In the genomic region with DNA sequence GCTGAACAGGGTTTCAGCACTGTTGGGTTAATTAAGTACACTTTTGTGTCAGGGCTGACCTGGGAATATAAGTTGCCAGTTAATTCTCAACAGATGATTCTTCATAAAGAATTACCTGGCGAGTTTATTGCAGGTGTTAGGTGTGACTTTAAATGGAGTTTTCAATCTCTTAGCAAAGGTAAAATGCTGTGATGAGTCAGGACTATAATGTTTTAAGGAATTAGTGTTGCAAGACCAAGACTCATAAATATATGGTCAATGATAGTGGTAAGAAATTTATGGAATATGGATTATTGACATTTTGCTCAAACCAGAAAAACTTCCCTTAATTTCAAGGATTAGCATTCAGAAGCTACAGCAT, we compare ENCODE assay signal across 18 cellular contexts. TPM values are rescaled to one million over a fixed set of nuclear protein-coding genes. Genes with fewer than 3 reads are reported as not detected.
DNase-seq lines count a peak whose midpoint lies in the region; ATAC-seq and TF ChIP-seq lines count a peak whose summit lies in the region.
"Had no signal": no experiment of that assay in that cellular context is flagged by ENCODE, and none has a peak within 500 bp of the region (broad histone marks: within the 10 kb centered on the region; RNA-seq: fewer than 3 reads in every experiment).

No MANE protein-coding gene starts in this region.

- H3K36me3 ChIP-seq in breast epithelium (no peaks in the 10 kb centered on the region), transverse colon (peaks cover 0 to 27% (median 11%) of the 10 kb centered on the region in 4 donors), Caco-2 (ENCODE audit: control insufficient read depth, insufficient read depth, low read length) (peaks cover 8% of the 10 kb centered on the region)

- H3K27ac Mint-ChIP-seq in MCF 10A (ENCODE audit: low read depth, unreplicated experiment) (peak overlapping the region; percentile 74), Caco-2 (ENCODE audit: unreplicated experiment) (no peak overlapping the region)
- peak overlapping the region; percentile 3 for H3K27ac Mint-ChIP-seq in central memory CD8-positive, alpha-beta T cell (ENCODE audit: low read depth)

- H3K9me3 Mint-ChIP-seq in MCF 10A (ENCODE audit: unreplicated experiment) (no peaks in the 10 kb centered on the region), Caco-2 (ENCODE audit: unreplicated experiment) (no peaks in the 10 kb centered on the region)
- H3K9me3 Mint-ChIP-seq in central memory CD8-positive, alpha-beta T cell: no peaks in the 10 kb centered on the region
- H3K9me3 Mint-ChIP-seq: stimulated activated naive B cell treated with anti-CD40 and anti-IgM and Interleukin-4, amounts not matched to agents 10 μg/mL and 1 μg/mL and 100 μg/mL, for 72 hours had no signal

- H3K36me3 Mint-ChIP-seq in MCF 10A (ENCODE audit: insufficient read depth, unreplicated experiment) (peaks cover 94% of the 10 kb centered on the region), Caco-2 (ENCODE audit: insufficient read depth, unreplicated experiment) (peaks cover 88% of the 10 kb centered on the region)
- H3K36me3 Mint-ChIP-seq in central memory CD8-positive, alpha-beta T cell (ENCODE audit: insufficient read depth): peaks cover 53% of the 10 kb centered on the region

- CTCF ChIA-PET in MCF 10A (lab: Yijun Ruan, JAX) (interaction anchor here (0.6 to 18.0 kb wide), 9 partner anchors 10 to 903 kb away, joined by 3 to 616 read pairs (median 5); no protein-coding TSS in a partner anchor), RWPE1 (lab: Yijun Ruan, JAX) (interaction anchor here (0.9 to 2.3 kb wide), 6 partner anchors 8 to 125 kb away, joined by 3 to 8 read pairs (median 4); no protein-coding TSS in a partner anchor), Caco-2 (lab: Charles Lee) (interaction anchor here (1.8 to 3.8 kb wide), 3 partner anchors 8 to 96 kb away, joined by 7 to 24 read pairs (median 8); no protein-coding TSS in a partner anchor)

- no peak overlapping the region for H3K4me3 Mint-ChIP-seq in MCF 10A (ENCODE audit: unreplicated experiment)
- H3K4me3 Mint-ChIP-seq in central memory CD8-positive, alpha-beta T cell: no peak overlapping the region
- H3K4me3 Mint-ChIP-seq in Caco-2 (ENCODE audit: unreplicated experiment): no peak overlapping the region
- H3K4me3 Mint-ChIP-seq: stimulated activated naive B cell treated with anti-CD40 and anti-IgM and Interleukin-4, amounts not matched to agents 10 μg/mL and 1 μg/mL and 100 μg/mL, for 72 hours had no signal

- no peaks in the 10 kb centered on the region for H3K9me3 ChIP-seq in breast epithelium
- no peaks in the 10 kb centered on the region for H3K9me3 ChIP-seq in transverse colon
- H3K9me3 ChIP-seq in Caco-2: no peaks in the 10 kb centered on the region
- H3K9me3 ChIP-seq: thyroid gland had no signal

- peaks cover 0 to 8% of the 10 kb centered on the region in 2 donors for H3K4me1 ChIP-seq in breast epithelium
- peaks cover 0 to 26% (median 12%) of the 10 kb centered on the region in 4 donors for H3K4me1 ChIP-seq in transverse colon
- H3K4me1 ChIP-seq in Caco-2: no peaks in the 10 kb centered on the region

- TF ChIP-seq CTCF in MCF 10A (IDR thresholded peaks at IDR 0.05; ENCODE audit: unreplicated experiment): no peak
- no peak for TF ChIP-seq CTCF in breast epithelium (IDR thresholded peaks at IDR 0.05)
- no peak for TF ChIP-seq CTCF in RWPE1 (conservative IDR thresholded peaks at IDR 0.05; ENCODE audit: low read depth)
- TF ChIP-seq CTCF in transverse colon (IDR thresholded peaks at IDR 0.05): no peak
- TF ChIP-seq CTCF in Caco-2 (IDR thresholded peaks at IDR 0.05; ENCODE audit: insufficient read depth in 1 of 2, low read depth in 1 of 2, low read length in 1 of 2, severe bottlenecking in 1 of 2, unreplicated experiment in 1 of 2): no peak

- ATAC-seq in central memory CD8-positive, alpha-beta T cell (replicated peaks; ENCODE audit: extremely low read depth, poor library complexity, severe bottlenecking): no peak
- no peak for ATAC-seq in GM18858 (IDR thresholded peaks at IDR 0.05; ENCODE audit: unreplicated experiment)
- ATAC-seq: left ventricle myocardium superior; Right ventricle myocardium inferior; sciatic nerve; stimulated activated naive B cell treated with anti-CD40 and anti-IgM and Interleukin-4, amounts not matched to agents 10 μg/mL and 1 μg/mL and 100 μg/mL, for 72 hours had no signal

- BruUV-seq in MCF 10A (replicated peaks; lab: Mats Ljungman, UMichigan): no TSS peak
- no TSS peak for BruUV-seq in Caco-2 (replicated peaks; lab: Mats Ljungman, UMichigan)

- WGBS in transverse colon (ENCODE audit: low coverage in 1 of 2), 2 donors: 48 to 56% methylated on average over 1 of the region's 1 CpG

- H3K27me3 Mint-ChIP-seq in MCF 10A (ENCODE audit: insufficient read depth, unreplicated experiment) (no peaks in the 10 kb centered on the region), Caco-2 (ENCODE audit: insufficient read depth, unreplicated experiment) (no peaks in the 10 kb centered on the region)
- H3K27me3 Mint-ChIP-seq in central memory CD8-positive, alpha-beta T cell: no peaks in the 10 kb centered on the region
- H3K27me3 Mint-ChIP-seq: stimulated activated naive B cell treated with anti-CD40 and anti-IgM and Interleukin-4, amounts not matched to agents 10 μg/mL and 1 μg/mL and 100 μg/mL, for 72 hours had no signal

- DNase-seq in MCF 10A (ENCODE audit: unreplicated experiment) (no peak), breast epithelium (ENCODE audit: low spot score in 2 of 2) (no peak), RWPE1 (ENCODE audit: low spot score) (peak; percentile 42), transverse colon (no peak), Caco-2 (no peak), SIG-M5 treated with dmso at 0.1 percent for 504 hours (lab: John Stamatoyannopoulos, UW; ENCODE audit: unreplicated experiment) (no peak)
- DNase-seq in central memory CD8-positive, alpha-beta T cell (ENCODE audit: low spot score in 2 of 2): no peak
- DNase-seq: activated effector memory CD4-positive, alpha-beta T cell treated with anti-CD3 and anti-CD28 coated beads, Interleukin-2, amount 50 U/mL, for 16 hours; effector memory CD4-positive, alpha-beta T cell; EL; left ventricle myocardium superior; NCI-H510A; stimulated activated naive B cell treated with anti-CD40 and anti-IgM and Interleukin-4, amounts not matched to agents 10 μg/mL and 1 μg/mL and 100 μg/mL, for 72 hours; thyroid gland; WERI-Rb-1 had no signal

- POLR2A ChIA-PET in MCF 10A (lab: Yijun Ruan, JAX) (interaction anchor here (0.8 to 1.5 kb wide), 11 partner anchors 8 to 109 kb away, joined by 3 to 6 read pairs (median 3); no protein-coding TSS in a partner anchor), RWPE1 (lab: Yijun Ruan, JAX; ENCODE audit: low non-redundant PET) (no interaction called here), Caco-2 (lab: Charles Lee) (no interaction called here)

- TF ChIP-seq POLR2A in breast epithelium (IDR thresholded peaks at IDR 0.05): no peak
- no peak for TF ChIP-seq POLR2A in transverse colon (IDR thresholded peaks at IDR 0.05)

- intact Hi-C loops in MCF 10A (cut with micrococcal nuclease) (no loop called here), breast epithelium (cut with DNase I; ENCODE audit: low total_unique reads) (no loop called here), transverse colon (cut with DNase I; ENCODE audit: low total_unique reads) (loop anchor here (5.0 kb wide), 1 partner anchor 95 kb away; no protein-coding TSS in a partner anchor), Caco-2 (cut with micrococcal nuclease; ENCODE audit: unreplicated experiment) (no loop called here)

- in situ Hi-C loops in transverse colon (cut with MboI; ENCODE audit: low pct_ligation_motif_present in 1 of 4, low pct_unique_long_range_greater_than_20kb in 1 of 4, low sequenced_read_pairs in 3 of 4): no loop called here

- TF ChIP-seq EP300 in transverse colon (IDR thresholded peaks at IDR 0.05; ENCODE audit: low read depth): no peak

- H3K4me1 Mint-ChIP-seq in MCF 10A (ENCODE audit: insufficient read depth, unreplicated experiment) (peaks cover 5% of the 10 kb centered on the region), Caco-2 (ENCODE audit: low read depth, unreplicated experiment) (peaks cover 7% of the 10 kb centered on the region)
- no peaks in the 10 kb centered on the region for H3K4me1 Mint-ChIP-seq in central memory CD8-positive, alpha-beta T cell

- H3K27ac ChIP-seq in breast epithelium (no peak overlapping the region), RWPE1 (no peak overlapping the region), transverse colon (peak overlapping the region; percentile 5 to 33 (median 12))
- H3K27ac ChIP-seq: WERI-Rb-1 had no signal

- no peak overlapping the region for H3K4me3 ChIP-seq in breast epithelium
- H3K4me3 ChIP-seq in transverse colon: no peak overlapping the region
- no peak overlapping the region for H3K4me3 ChIP-seq in Caco-2 (ENCODE audit: low read depth, low read length)
- H3K4me3 ChIP-seq: thyroid gland had no signal

- no peaks in the 10 kb centered on the region for H3K27me3 ChIP-seq in breast epithelium
- no peaks in the 10 kb centered on the region for H3K27me3 ChIP-seq in transverse colon
- no peaks in the 10 kb centered on the region for H3K27me3 ChIP-seq in Caco-2 (replicated peaks; ENCODE audit: control insufficient read depth, insufficient read depth, low read length)
- H3K27me3 ChIP-seq: thyroid gland had no signal

RNA-seq across cellular contexts. Expression of a gene that starts 50.0 kb away (rescaled TPM):
- 33.2 and 48.1 TPM in 2 replicates for total RNA-seq in MCF 10A (2022)
- total RNA-seq in breast epithelium: 100 to 1,000 TPM in 1 of 3 donors, 10 to 100 TPM in 2; 88.5 to 132 (median 92.3) TPM
- 100 to 1,000 TPM in 3 of 4 donors, 10 to 100 TPM in 1; 82.7 to 377 (median 155) TPM for total RNA-seq in transverse colon
- 196 and 205 TPM in 2 replicates for total RNA-seq in Caco-2 (2022)

RNA-seq across cellular contexts. Expression of a gene that starts 58.7 kb away (rescaled TPM):
- 141 and 174 TPM in 2 replicates for total RNA-seq in MCF 10A (2022)
- total RNA-seq in breast epithelium: 10 to 100 TPM; 24.0 to 41.6 (median 40.3) TPM
- total RNA-seq in transverse colon: 10 to 100 TPM; 29.6 to 52.3 (median 36.9) TPM
- total RNA-seq in Caco-2 (2022): 142 and 144 TPM in 2 replicates

Comparison
In these comparisons a context has a peak if more than half of its experiments do, and no peak if none do; other contexts are left out.
1. H3K27ac ChIP-seq: peak in transverse colon (4 of 4); none in breast epithelium (0 of 2) and RWPE1 (single experiment).